20 cellular contexts compared by ENCODE assay signal in genomic region chr10:101683226-101683625, GRCh38. TPM values are rescaled to one million over a fixed set of nuclear protein-coding genes. Genes with fewer than 3 reads are reported as not detected.
DNase-seq lines count a peak whose midpoint lies in the region; ATAC-seq and TF ChIP-seq lines count a peak whose summit lies in the region.
"Had no signal": no experiment of that assay in that cellular context is flagged by ENCODE, and none has a peak within 500 bp of the region (broad histone marks: within the 10 kb centered on the region; RNA-seq: fewer than 3 reads in every experiment).

No MANE protein-coding gene starts in this region.

- H3K36me3 ChIP-seq in cardiac muscle cell (no peaks in the 10 kb centered on the region), SJSA1 (no peaks in the 10 kb centered on the region), iPS-15b (ENCODE audit: control insufficient read depth, insufficient read depth, low read length) (no peaks in the 10 kb centered on the region), prostate gland (no peaks in the 10 kb centered on the region)
- H3K36me3 ChIP-seq: lower lobe of right lung, tibial nerve had no signal

- peak overlapping the region; percentile 58 for H3K27ac ChIP-seq in cardiac muscle cell
- H3K27ac ChIP-seq in right cardiac atrium (ENCODE audit: low read length) = no peak overlapping the region
- peak overlapping the region; percentile 22 for H3K27ac ChIP-seq in SJSA1
- H3K27ac ChIP-seq in prostate gland = no peak overlapping the region
- H3K27ac ChIP-seq: C4-2B, lower lobe of right lung, tibial nerve had no signal

- no peak overlapping the region for H3K4me3 Mint-ChIP-seq in stimulated activated effector memory CD8-positive, alpha-beta T cell treated with anti-CD3 and anti-CD28 coated beads, Interleukin-12 subunit alpha, Interleukin-12 subunit beta, amount 100 ng/mL, for 72 hours
- H3K4me3 Mint-ChIP-seq: activated naive CD8-positive, alpha-beta T cell had no signal

- H3K9ac ChIP-seq in iPS-15b (ENCODE audit: low read depth, low read length) = peak overlapping the region; percentile 26

- intact Hi-C loops in right cardiac atrium (cut with DNase I) (no loop called here), prostate gland (cut with DNase I) (no loop called here)

- DNase-seq in cardiac muscle cell (ENCODE audit: low read depth in 1 of 2, low spot score in 1 of 2) = no peak
- DNase-seq in right cardiac atrium = no peak
- peak in 1 of 2 experiments; percentile 39 for DNase-seq in SJSA1 (ENCODE audit: low read depth in 1 of 2, low spot score in 2 of 2)
- DNase-seq in stimulated activated effector memory CD8-positive, alpha-beta T cell treated with anti-CD3 and anti-CD28 coated beads, Interleukin-12 subunit alpha, Interleukin-12 subunit beta, amount 100 ng/mL, for 72 hours (ENCODE audit: low spot score in 2 of 2) = no peak
- no peak for DNase-seq in NCI-H82 treated with DMSO at 0.1 percent for 48 hours (lab: John Stamatoyannopoulos, UW; ENCODE audit: unreplicated experiment)
- no peak for DNase-seq in prostate gland (ENCODE audit: low spot score)
- DNase-seq: activated CD4-positive, CD25-positive, alpha-beta regulatory T cell treated with anti-CD3 and anti-CD28 coated beads, Interleukin-2, amount 50 U/mL, for 72 hours; DMS153; GOT3; lower lobe of right lung; naive B cell; NCI-H2081 treated with DMSO at 0.1 percent for 48 hours; NCI-H526; T1000 had no signal

- peak overlapping the region; percentile 38 for H3K27ac Mint-ChIP-seq in stimulated activated effector memory CD8-positive, alpha-beta T cell treated with anti-CD3 and anti-CD28 coated beads, Interleukin-12 subunit alpha, Interleukin-12 subunit beta, amount 100 ng/mL, for 72 hours
- H3K27ac Mint-ChIP-seq: activated naive CD8-positive, alpha-beta T cell had no signal

- H3K4me3 ChIP-seq in cardiac muscle cell = no peak overlapping the region
- no peak overlapping the region for H3K4me3 ChIP-seq in right cardiac atrium (ENCODE audit: low read length)
- no peak overlapping the region for H3K4me3 ChIP-seq in SJSA1
- H3K4me3 ChIP-seq in iPS-15b (ENCODE audit: low read depth, low read length) = no peak overlapping the region
- H3K4me3 ChIP-seq in prostate gland = no peak overlapping the region
- H3K4me3 ChIP-seq: lower lobe of right lung, tibial nerve had no signal

- 86% methylated on average over 3 of the region's 3 CpGs for WGBS in right cardiac atrium
- WGBS in prostate gland = 89% methylated on average over 3 of the region's 3 CpGs

- H3K27me3 ChIP-seq in cardiac muscle cell (no peaks in the 10 kb centered on the region), right cardiac atrium (ENCODE audit: control insufficient read depth, insufficient read depth) (no peaks in the 10 kb centered on the region), SJSA1 (replicated peaks) (no peaks in the 10 kb centered on the region), iPS-15b (ENCODE audit: control insufficient read depth, insufficient read depth, low read length) (no peaks in the 10 kb centered on the region), prostate gland (replicated peaks; ENCODE audit: insufficient read depth) (no peaks in the 10 kb centered on the region)
- H3K27me3 ChIP-seq: tibial nerve had no signal

- H3K4me1 ChIP-seq in cardiac muscle cell (ENCODE audit: low read depth) (peaks cover 29% of the 10 kb centered on the region), right cardiac atrium (ENCODE audit: control insufficient read depth, insufficient read depth, low read length) (peaks cover 6% of the 10 kb centered on the region), SJSA1 (replicated peaks) (peaks cover 24% of the 10 kb centered on the region), iPS-15b (ENCODE audit: control insufficient read depth, insufficient read depth, low read length) (no peaks in the 10 kb centered on the region), prostate gland (replicated peaks) (no peaks in the 10 kb centered on the region)

- H3K36me3 Mint-ChIP-seq in stimulated activated effector memory CD8-positive, alpha-beta T cell treated with anti-CD3 and anti-CD28 coated beads, Interleukin-12 subunit alpha, Interleukin-12 subunit beta, amount 100 ng/mL, for 72 hours = peaks cover 7% of the 10 kb centered on the region
- H3K36me3 Mint-ChIP-seq: brain had no signal

- H3K9me3 ChIP-seq in cardiac muscle cell (ENCODE audit: low read depth) (no peaks in the 10 kb centered on the region), right cardiac atrium (ENCODE audit: control insufficient read depth, low read length) (no peaks in the 10 kb centered on the region), SJSA1 (replicated peaks) (0 out of 2 replicates have a peak, but pooled peaks cover 4% of the 10 kb centered on the region), iPS-15b (ENCODE audit: control insufficient read depth, insufficient read depth, low read length) (no peaks in the 10 kb centered on the region), prostate gland (no peaks in the 10 kb centered on the region)
- H3K9me3 ChIP-seq: lower lobe of right lung, tibial nerve had no signal

- peaks cover 32% of the 10 kb centered on the region for H3K4me1 Mint-ChIP-seq in stimulated activated effector memory CD8-positive, alpha-beta T cell treated with anti-CD3 and anti-CD28 coated beads, Interleukin-12 subunit alpha, Interleukin-12 subunit beta, amount 100 ng/mL, for 72 hours

- ATAC-seq in right cardiac atrium (no peak), HG02678 (IDR thresholded peaks at IDR 0.05; ENCODE audit: unreplicated experiment) (no peak)
- ATAC-seq in stimulated activated effector memory CD8-positive, alpha-beta T cell treated with anti-CD3 and anti-CD28 coated beads, Interleukin-12 subunit alpha, Interleukin-12 subunit beta, amount 100 ng/mL, for 72 hours = no peak

- no peaks in the 10 kb centered on the region for H3K9me3 Mint-ChIP-seq in stimulated activated effector memory CD8-positive, alpha-beta T cell treated with anti-CD3 and anti-CD28 coated beads, Interleukin-12 subunit alpha, Interleukin-12 subunit beta, amount 100 ng/mL, for 72 hours
- H3K9me3 Mint-ChIP-seq: naive B cell had no signal

- TF ChIP-seq CTCF in cardiac muscle cell (IDR thresholded peaks at IDR 0.05; ENCODE audit: low read depth, low read length) = no peak
- TF ChIP-seq CTCF in prostate gland (IDR thresholded peaks at IDR 0.05) = no peak

- TF ChIP-seq POLR2A in prostate gland (IDR thresholded peaks at IDR 0.05) = no peak

RNA-seq across cellular contexts. Expression of gene FBXW4, which starts 11.7 kb away (rescaled TPM):
- 58.2 and 72.0 TPM in 2 replicates for total RNA-seq in cardiac muscle cell
- polyA plus RNA-seq in cardiac muscle cell = 18.8 and 19.6 TPM in 2 replicates
- total RNA-seq in right cardiac atrium = 100 to 1,000 TPM; 115 to 144 (median 125) TPM
- polyA plus RNA-seq in right cardiac atrium = 81.8 TPM
- 14.1 and 14.2 TPM in 2 replicates for total RNA-seq in SJSA1 (2014; rRNA removed; shearing (Covaris generic))
- total RNA-seq in prostate gland = 10 to 100 TPM; 61.3 to 92.2 TPM

Comparison
In these comparisons a context has a peak if more than half of its experiments do, and no peak if none do; other contexts are left out.
1. H3K27ac ChIP-seq: peak in cardiac muscle cell (single experiment) and SJSA1 (single experiment); none in right cardiac atrium (single experiment) and prostate gland (0 of 2).